9 cellular contexts compared by ENCODE assay signal in genomic region chr1:175208773-175209492, GRCh38. TPM values are rescaled to one million over a fixed set of nuclear protein-coding genes. Genes with fewer than 3 reads are reported as not detected.
DNase-seq lines count a peak whose midpoint lies in the region; ATAC-seq, FAIRE-seq and TF ChIP-seq lines count a peak whose summit lies in the region.
"Had no signal": no experiment of that assay in that cellular context is flagged by ENCODE, and none has a peak within 500 bp of the region (broad histone marks: within the 10 kb centered on the region; RNA-seq: fewer than 3 reads in every experiment).

No MANE protein-coding gene starts in this region.

- SMC1A ChIA-PET in GM12878 (lab: Charles Lee; ENCODE audit: uncharacterized antibody, unreplicated experiment) = interaction anchor here (0.7 to 4.0 kb wide), 16 partner anchors 9 to 110 kb away, joined by 3 to 51 read pairs (median 7); partner anchors contain the start of gene KIAA0040

- peak overlapping the region; percentile 30; the same call in 1 of the 2 replicates for H3K4me3 ChIP-seq in GM12878

- CTCF ChIA-PET in GM12878 (lab: Yijun Ruan, JAX) = interaction anchor here (0.8 to 3.8 kb wide), 8 partner anchors 8 to 110 kb away, joined by 4 to 17 read pairs (median 7); partner anchors contain the start of gene KIAA0040

- TF ChIP-seq RAD21 in GM12878 (IDR thresholded peaks at IDR 0.05; ENCODE audit: insufficient read depth, low read depth, low read length) = no peak

- H4K20me1 ChIP-seq in GM12878 (ENCODE audit: control insufficient read depth, insufficient read depth) = no peaks in the 10 kb centered on the region

- intact Hi-C loops in GM12878 (cut with micrococcal nuclease; ENCODE audit: unreplicated experiment) = no loop called here

- peaks cover 27% of the 10 kb centered on the region for H3K4me1 ChIP-seq in GM12878 (ENCODE audit: control insufficient read depth, insufficient read depth, low read length)

- TF ChIP-seq CTCF in GM12878 (IDR thresholded peaks at IDR 0.05 in 2 of 3, conservative IDR thresholded peaks at IDR 0.05 in 1 of 3; ENCODE audit: control insufficient read depth in 2 of 3, extremely low read depth in 1 of 3, insufficient read depth in 1 of 3, low read depth in 3 of 3, low read length in 3 of 3) = no peak

- no TSS peak for BruUV-seq in GM12878 (replicated peaks; lab: Mats Ljungman, UMichigan)

- H3K27me3 ChIP-seq in GM12878 (replicated peaks in 1 of 2; ENCODE audit: control insufficient read depth in 2 of 2, insufficient read depth in 2 of 2, low read length in 1 of 2) = no peaks in the 10 kb centered on the region

- TF ChIP-seq POLR2A in GM12878 (IDR thresholded peaks at IDR 0.05; ENCODE audit: low read depth, low read length) = peak; percentile 40; the same call in 1 of the 2 replicates

- H3K36me3 ChIP-seq in GM12878 (ENCODE audit: control insufficient read depth in 2 of 2, insufficient read depth in 2 of 2, low read length in 1 of 2) = no peaks in the 10 kb centered on the region

- ATAC-seq in HG02981 (IDR thresholded peaks at IDR 0.05; ENCODE audit: unreplicated experiment) (peak; percentile 77), GM12878 (peak; percentile 85)

- in situ Hi-C loops in GM12878 (cut with MboI) = no loop called here

- H2AFZ ChIP-seq in GM12878 (ENCODE audit: control insufficient read depth, low read depth, low read length) = peak overlapping the region; percentile 69

- peak; percentile 65 for FAIRE-seq in GM12878 (lab: Jason Lieb, UNC)

- DNase-seq in activated T-cell treated with anti-CD3 and anti-CD28 coated beads for 1 hour (ENCODE audit: low read depth) (peak; percentile 29), activated T-cell treated with anti-CD3 and anti-CD28 coated beads for 4 hours (no peak), OCI-M1 (lab: John Stamatoyannopoulos, UW) (peak; percentile 76), GM12878 (ENCODE audit: low read depth, low spot score) (peak; percentile 62), amniotic stem cell (lab: John Stamatoyannopoulos, UW) (no peak), GM03348 (ENCODE audit: low spot score) (no peak), HuH-7 (ENCODE audit: low spot score) (no peak)

- peak overlapping the region; percentile 43 for H3K9ac ChIP-seq in GM12878 (ENCODE audit: control insufficient read depth, insufficient read depth, low read length)

- no peak for TF ChIP-seq EP300 in GM12878 (IDR thresholded peaks at IDR 0.05; ENCODE audit: borderline replicate concordance in 1 of 2, control insufficient read depth in 1 of 2, low read depth in 2 of 2, low read length in 2 of 2)

- 6% methylated on average over 6 of the region's 6 CpGs for WGBS in GM12878 (ENCODE audit: insufficient coverage, insufficient replicate concordance, low lambda C conversion rate, missing lambda C conversion rate)

- peak overlapping the region; percentile 70 for H3K4me2 ChIP-seq in GM12878 (ENCODE audit: control insufficient read depth, insufficient read depth)

- H3K27ac ChIP-seq in GM12878 (ENCODE audit: control insufficient read depth, insufficient read depth) = peak overlapping the region; percentile 78
- H3K27ac ChIP-seq: C4-2B had no signal

- H3K9me3 ChIP-seq in GM12878 (replicated peaks; ENCODE audit: control insufficient read depth, insufficient read depth, low read length) = no peaks in the 10 kb centered on the region

- H3K79me2 ChIP-seq in GM12878 (ENCODE audit: control insufficient read depth, insufficient read depth, low read length) = no peaks in the 10 kb centered on the region

- POLR2A ChIA-PET in GM12878 (lab: Charles Lee) = interaction anchor here (0.6 to 3.5 kb wide), 6 partner anchors 13 to 257 kb away, joined by 3 to 24 read pairs (median 4); no protein-coding TSS in a partner anchor

- RAD21 ChIA-PET in GM12878 (lab: Charles Lee; ENCODE audit: unreplicated experiment) = interaction anchor here (0.6 to 4.0 kb wide), 10 partner anchors 9 to 110 kb away, joined by 3 to 24 read pairs (median 4); no protein-coding TSS in a partner anchor

TF ChIP-seq in GM12878, 131 proteins besides CTCF, POLR2A, EP300 and RAD21 (continues in another document):
- TF ChIP-seq SPI1 (IDR thresholded peaks at IDR 0.05; ENCODE audit: borderline replicate concordance, insufficient read depth, low read depth, low read length) (peak; percentile 32; the same call in 1 of the 2 replicates), MTA3 (IDR thresholded peaks at IDR 0.05; ENCODE audit: borderline replicate concordance, low read length) (peak; percentile 68; the same call in 1 of the 2 replicates), ATF3 (IDR thresholded peaks at IDR 0.05; ENCODE audit: borderline replicate concordance, extremely low read depth, low read depth, low read length) (no peak), ETV6 (conservative IDR thresholded peaks at IDR 0.05 in 1 of 2, IDR thresholded peaks at IDR 0.05 in 1 of 2; ENCODE audit: borderline replicate concordance in 1 of 2, low read depth in 1 of 2) (peak in 1 of 2 experiments; percentile 92; a peak in 2 of 4 replicates), FOXM1 (IDR thresholded peaks at IDR 0.05; ENCODE audit: low read depth, low read length) (peak; percentile 57; the same call in 1 of the 2 replicates), IKZF1 (conservative IDR thresholded peaks at IDR 0.05) (peak; percentile 39), TCF12 (IDR thresholded peaks at IDR 0.05; ENCODE audit: low read depth, low read length) (0 out of 2 replicates have a peak, but pooled peaks have one; percentile 28), MEF2A (IDR thresholded peaks at IDR 0.05; ENCODE audit: insufficient read depth, low read depth, low read length) (0 out of 2 replicates have a peak, but pooled peaks have one; percentile 21), RELA (IDR thresholded peaks at IDR 0.05; ENCODE audit: borderline replicate concordance, partially characterized antibody) (no peak), MYB (IDR thresholded peaks at IDR 0.05; ENCODE audit: borderline replicate concordance, low read depth, low read length) (no peak)
- TF ChIP-seq, protein P1, sequence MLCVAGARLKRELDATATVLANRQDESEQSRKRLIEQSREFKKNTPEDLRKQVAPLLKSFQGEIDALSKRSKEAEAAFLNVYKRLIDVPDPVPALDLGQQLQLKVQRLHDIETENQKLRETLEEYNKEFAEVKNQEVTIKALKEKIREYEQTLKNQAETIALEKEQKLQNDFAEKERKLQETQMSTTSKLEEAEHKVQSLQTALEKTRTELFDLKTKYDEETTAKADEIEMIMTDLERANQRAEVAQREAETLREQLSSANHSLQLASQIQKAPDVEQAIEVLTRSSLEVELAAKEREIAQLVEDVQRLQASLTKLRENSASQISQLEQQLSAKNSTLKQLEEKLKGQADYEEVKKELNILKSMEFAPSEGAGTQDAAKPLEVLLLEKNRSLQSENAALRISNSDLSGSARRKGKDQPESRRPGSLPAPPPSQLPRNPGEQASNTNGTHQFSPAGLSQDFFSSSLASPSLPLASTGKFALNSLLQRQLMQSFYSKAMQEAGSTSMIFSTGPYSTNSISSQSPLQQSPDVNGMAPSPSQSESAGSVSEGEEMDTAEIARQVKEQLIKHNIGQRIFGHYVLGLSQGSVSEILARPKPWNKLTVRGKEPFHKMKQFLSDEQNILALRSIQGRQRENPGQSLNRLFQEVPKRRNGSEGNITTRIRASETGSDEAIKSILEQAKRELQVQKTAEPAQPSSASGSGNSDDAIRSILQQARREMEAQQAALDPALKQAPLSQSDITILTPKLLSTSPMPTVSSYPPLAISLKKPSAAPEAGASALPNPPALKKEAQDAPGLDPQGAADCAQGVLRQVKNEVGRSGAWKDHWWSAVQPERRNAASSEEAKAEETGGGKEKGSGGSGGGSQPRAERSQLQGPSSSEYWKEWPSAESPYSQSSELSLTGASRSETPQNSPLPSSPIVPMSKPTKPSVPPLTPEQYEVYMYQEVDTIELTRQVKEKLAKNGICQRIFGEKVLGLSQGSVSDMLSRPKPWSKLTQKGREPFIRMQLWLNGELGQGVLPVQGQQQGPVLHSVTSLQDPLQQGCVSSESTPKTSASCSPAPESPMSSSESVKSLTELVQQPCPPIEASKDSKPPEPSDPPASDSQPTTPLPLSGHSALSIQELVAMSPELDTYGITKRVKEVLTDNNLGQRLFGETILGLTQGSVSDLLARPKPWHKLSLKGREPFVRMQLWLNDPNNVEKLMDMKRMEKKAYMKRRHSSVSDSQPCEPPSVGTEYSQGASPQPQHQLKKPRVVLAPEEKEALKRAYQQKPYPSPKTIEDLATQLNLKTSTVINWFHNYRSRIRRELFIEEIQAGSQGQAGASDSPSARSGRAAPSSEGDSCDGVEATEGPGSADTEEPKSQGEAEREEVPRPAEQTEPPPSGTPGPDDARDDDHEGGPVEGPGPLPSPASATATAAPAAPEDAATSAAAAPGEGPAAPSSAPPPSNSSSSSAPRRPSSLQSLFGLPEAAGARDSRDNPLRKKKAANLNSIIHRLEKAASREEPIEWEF (IDR thresholded peaks at IDR 0.05; ENCODE audit: insufficient replicate concordance, low read depth, low read length) = no peak

RNA-seq across cellular contexts. Expression of gene KIAA0040, which starts 16.4 kb away (rescaled TPM):
- total RNA-seq in GM12878 (2013; cell fraction: nucleolus; rRNA removed) = 19.4 and 22.6 TPM in 2 replicates
- total RNA-seq in GM12878 (2014; rRNA removed) (22.9 and 24.1 TPM in 2 replicates), GM12878 (2014; rRNA removed; fragmentation: Illumina TruSeq; extraction: Trizol) (23.5 and 24.4 TPM in 2 replicates), GM12878 (2021) (29.0 and 29.2 TPM in 2 replicates)
- 5.8 TPM for polyA plus RNA-seq in GM12878 (2011; ENCODE audit: low read depth)
- polyA plus RNA-seq in GM12878 (2011; rRNA removed) (39.9 and 47.7 TPM in 2 replicates), GM12878 (2014; fragmentation: Illumina TruSeq; extraction: Trizol) (31.8 and 38.1 TPM in 2 replicates), GM12878 (2014; fragmentation: Nextera tagmentation; extraction: Ambion mirVana) (1 to 10 TPM; 7.6 to 8.3 TPM), GM12878 (2014; rRNA removed) (20.5 and 24.1 TPM in 2 replicates), GM12878 (2016; fragmentation: Nextera tagmentation; extraction: Ambion mirVana) (10 to 100 TPM; 19.7 to 20.3 TPM)
- 44.7 and 45.5 TPM in 2 replicates for polyA plus RNA-seq in GM12878 (2011; cell fraction: cytosol; rRNA removed)
- 28.1 and 33.0 TPM in 2 replicates for polyA plus RNA-seq in GM12878 (2011; cell fraction: nucleus; rRNA removed)
- 7.0 and 11.0 TPM in 2 replicates for polyA plus RNA-seq in GM12878 (2012)
- 57.5 and 68.2 TPM in 2 replicates for polyA minus RNA-seq in GM12878 (2011; rRNA and poly(A)+ RNA removed)
- polyA minus RNA-seq in GM12878 (2011; cell fraction: cytosol; rRNA and poly(A)+ RNA removed) = 15.7 and 17.1 TPM in 2 replicates
- 14.0 and 17.7 TPM in 2 replicates for polyA minus RNA-seq in GM12878 (2011; cell fraction: nucleus; rRNA and poly(A)+ RNA removed)

Comparison
In these comparisons a context has a peak if more than half of its experiments do, and no peak if none do; other contexts are left out.
1. DNase-seq: peak in activated T-cell treated with anti-CD3 and anti-CD28 coated beads for 1 hour (single experiment), OCI-M1 (single experiment) and GM12878 (single experiment); none in activated T-cell treated with anti-CD3 and anti-CD28 coated beads for 4 hours (single experiment), amniotic stem cell (single experiment), GM03348 (single experiment) and HuH-7 (single experiment).